8 cellular contexts compared by ENCODE assay signal in genomic region chr9:127578627-127578951, GRCh38. TPM values are rescaled to one million over a fixed set of nuclear protein-coding genes. Genes with fewer than 3 reads are reported as not detected.
DNase-seq lines count a peak whose midpoint lies in the region; ATAC-seq and TF ChIP-seq lines count a peak whose summit lies in the region.

No MANE protein-coding gene starts in this region.

- TF ChIP-seq POLR2A in Peyer's patch (IDR thresholded peaks at IDR 0.05), result no peak

- no peak for ATAC-seq in GM21390 (IDR thresholded peaks at IDR 0.05; ENCODE audit: unreplicated experiment)

- TF ChIP-seq CTCF in CD14-positive monocyte (IDR thresholded peaks at IDR 0.05), result no peak
- no peak for TF ChIP-seq CTCF in Peyer's patch (IDR thresholded peaks at IDR 0.05)

- H3K4me1 Mint-ChIP-seq in CD14-positive monocyte, result peaks cover 79% of the 10 kb centered on the region

- H3K27ac Mint-ChIP-seq in CD14-positive monocyte, result peak overlapping the region; percentile 99 to 100 (median 100)

- peaks cover 14 to 15% of the 10 kb centered on the region in 2 donors for H3K36me3 Mint-ChIP-seq in CD14-positive monocyte

- peaks cover 0 to 41% (median 15%) of the 10 kb centered on the region in 4 donors for H3K4me1 ChIP-seq in Peyer's patch
- peaks cover 14% of the 10 kb centered on the region for H3K4me1 ChIP-seq in effector memory CD4-positive, alpha-beta T cell (ENCODE audit: control insufficient read depth, insufficient read depth, low read length, poor library complexity, severe bottlenecking)
- H3K4me1 ChIP-seq in neuron (ENCODE audit: insufficient read depth, low read length), result peaks cover 10% of the 10 kb centered on the region

- intact Hi-C loops in CD14-positive monocyte (cut with micrococcal nuclease), result no loop called here

- no peaks in the 10 kb centered on the region for H3K27me3 ChIP-seq in Peyer's patch
- no peaks in the 10 kb centered on the region for H3K27me3 ChIP-seq in effector memory CD4-positive, alpha-beta T cell (replicated peaks; ENCODE audit: control insufficient read depth, insufficient read depth, low read length, poor library complexity, severe bottlenecking)
- H3K27me3 ChIP-seq in neuron (ENCODE audit: insufficient read depth, low read length), result peaks cover 2% of the 10 kb centered on the region

- DNase-seq in CD14-positive monocyte (ENCODE audit: low spot score), result no peak
- no peak for DNase-seq in Peyer's patch
- no peak for DNase-seq in effector memory CD4-positive, alpha-beta T cell
- no peak for DNase-seq in NCI-H774 (lab: John Stamatoyannopoulos, UW)
- no peak for DNase-seq in NCI-H1417 treated with DMSO at 0.1 percent for 48 hours (lab: John Stamatoyannopoulos, UW)
- DNase-seq in KG1 (lab: John Stamatoyannopoulos, UW), result no peak

- H2AFZ ChIP-seq in neuron (ENCODE audit: low read depth, low read length), result peak overlapping the region; percentile 8

- no peaks in the 10 kb centered on the region for H3K9me3 ChIP-seq in Peyer's patch
- H3K9me3 ChIP-seq in effector memory CD4-positive, alpha-beta T cell (ENCODE audit: control insufficient read depth, low read length), result no peaks in the 10 kb centered on the region
- no peaks in the 10 kb centered on the region for H3K9me3 ChIP-seq in neuron (ENCODE audit: low read length)

- H3K4me3 ChIP-seq in Peyer's patch (peak overlapping the region in 2 of 4 donors; percentile 16 to 22), neuron (ENCODE audit: low read length) (peak overlapping the region; percentile 23)
- H3K4me3 ChIP-seq in effector memory CD4-positive, alpha-beta T cell (ENCODE audit: insufficient read depth, low read depth, low read length, poor library complexity, severe bottlenecking), result no peak overlapping the region

- H3K9me3 Mint-ChIP-seq in CD14-positive monocyte, result no peaks in the 10 kb centered on the region

- H3K27me3 Mint-ChIP-seq in CD14-positive monocyte (ENCODE audit: low read depth in 3 of 3), result peaks cover 0 to 4% (median 2%) of the 10 kb centered on the region in 3 donors

- H3K36me3 ChIP-seq in Peyer's patch (no peaks in the 10 kb centered on the region), neuron (ENCODE audit: insufficient read depth, low read length) (no peaks in the 10 kb centered on the region)
- no peaks in the 10 kb centered on the region for H3K36me3 ChIP-seq in effector memory CD4-positive, alpha-beta T cell (ENCODE audit: control insufficient read depth, insufficient read depth, low read length)

- H3K4me3 Mint-ChIP-seq in CD14-positive monocyte, result peak overlapping the region; percentile 89 to 96

- H3K27ac ChIP-seq in Peyer's patch, result peak overlapping the region; percentile 27 to 88 (median 78)
- peak overlapping the region; percentile 47 for H3K27ac ChIP-seq in effector memory CD4-positive, alpha-beta T cell (ENCODE audit: insufficient read depth, low read length, poor library complexity, severe bottlenecking)

RNA-seq across cellular contexts. Expression of gene STXBP1, which starts 33.5 kb away (rescaled TPM):
- under 1 TPM in 1 of 2 donors, not detected in 1; 0.59 TPM for polyA plus RNA-seq in CD14-positive monocyte
- 10 to 100 TPM in 2 of 4 donors, 1 to 10 TPM in 2; 4.4 to 90.8 (median 12.6) TPM for total RNA-seq in Peyer's patch
